ENCODE assay signal across 14 cellular contexts in the genomic region with DNA sequence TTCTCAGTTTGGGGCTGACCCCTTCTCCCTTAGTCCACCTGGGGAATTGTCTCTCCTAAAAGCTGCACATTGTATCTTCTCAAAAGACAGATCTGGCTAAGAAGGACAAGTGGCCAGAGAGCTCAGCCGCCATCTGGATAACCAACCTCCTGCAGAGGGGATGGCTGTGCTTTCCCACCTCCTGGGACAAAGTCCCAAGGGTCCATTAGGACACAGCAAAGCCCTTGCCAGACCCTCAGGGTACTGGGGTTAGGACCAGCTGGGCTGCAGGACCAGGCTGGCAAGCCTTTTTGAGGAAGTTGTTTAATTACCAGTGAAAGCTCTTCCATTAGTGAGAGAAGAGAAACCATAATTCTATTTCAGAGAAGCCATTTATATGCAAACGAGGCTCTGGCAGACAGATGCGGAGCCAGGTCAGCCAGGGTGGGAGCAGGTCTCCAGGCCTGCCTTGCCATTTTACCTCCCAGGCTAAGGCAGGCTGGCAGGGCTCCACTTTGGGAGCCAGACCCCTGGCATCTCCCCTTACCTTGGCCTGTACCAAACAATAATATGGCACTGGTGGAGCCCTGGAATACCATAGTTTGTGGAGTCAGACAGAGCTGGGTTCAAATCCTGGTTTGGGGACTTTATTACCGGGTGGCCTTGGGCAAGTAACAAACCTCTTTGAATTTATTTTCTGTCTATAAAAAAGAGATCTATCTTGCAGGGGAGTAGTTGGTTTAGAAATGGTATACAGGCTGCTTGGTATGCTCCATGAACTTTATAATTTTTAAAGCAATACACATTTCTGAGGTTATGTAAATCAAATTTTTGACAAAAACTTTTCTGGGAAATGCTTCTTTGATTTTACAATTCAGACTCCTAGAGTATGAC. TPM values are rescaled to one million over a fixed set of nuclear protein-coding genes. Genes with fewer than 3 reads are reported as not detected.
DNase-seq lines count a peak whose midpoint lies in the region; ATAC-seq and TF ChIP-seq lines count a peak whose summit lies in the region.
"Had no signal": no experiment of that assay in that cellular context is flagged by ENCODE, and none has a peak within 500 bp of the region (broad histone marks: within the 10 kb centered on the region; RNA-seq: fewer than 3 reads in every experiment).

No MANE protein-coding gene starts in this region.

- H3K36me3 ChIP-seq in osteoblast (ENCODE audit: insufficient read depth, low read length) = no peaks in the 10 kb centered on the region
- H3K36me3 ChIP-seq in upper lobe of left lung = peaks cover 0 to 5% (median under 1%) of the 10 kb centered on the region in 4 donors
- H3K36me3 ChIP-seq: adrenal gland had no signal

- WGBS in upper lobe of left lung, 2 donors = 72 to 84% methylated on average over 4 of the region's 4 CpGs

- H3K79me2 ChIP-seq in osteoblast (ENCODE audit: insufficient read depth, low read length) = no peaks in the 10 kb centered on the region

- H3K27me3 Mint-ChIP-seq in WTC11 (ENCODE audit: low read depth) = no peaks in the 10 kb centered on the region; the same call in 1 of the 2 replicates
- no peaks in the 10 kb centered on the region for H3K27me3 Mint-ChIP-seq in Calu3 (ENCODE audit: unreplicated experiment)

- H3K9me3 Mint-ChIP-seq in WTC11 (no peaks in the 10 kb centered on the region), Calu3 (ENCODE audit: low read depth, unreplicated experiment) (no peaks in the 10 kb centered on the region)

- TF ChIP-seq CTCF in WTC11 (IDR thresholded peaks at IDR 0.05) = no peak
- no peak for TF ChIP-seq CTCF in osteoblast (IDR thresholded peaks at IDR 0.05; ENCODE audit: extremely low read depth, low read depth, low read length)
- no peak for TF ChIP-seq CTCF in Calu3 (IDR thresholded peaks at IDR 0.05; ENCODE audit: unreplicated experiment)
- TF ChIP-seq CTCF in upper lobe of left lung (IDR thresholded peaks at IDR 0.05) = no peak

- peak; percentile 5; the same call in 1 of the 2 replicates for ATAC-seq in WTC11
- no peak for ATAC-seq in upper lobe of left lung (ENCODE audit: low FRiP score in 2 of 2)

- H4K20me1 ChIP-seq in osteoblast (ENCODE audit: insufficient read depth, low read length) = no peaks in the 10 kb centered on the region

- H3K4me1 ChIP-seq in osteoblast (ENCODE audit: insufficient read depth, low read length) (no peaks in the 10 kb centered on the region), upper lobe of left lung (peaks cover 15 to 34% (median 18%) of the 10 kb centered on the region in 4 donors)

- peak overlapping the region; percentile 29; the same call in 1 of the 2 replicates for H3K27ac Mint-ChIP-seq in WTC11
- no peak overlapping the region for H3K27ac Mint-ChIP-seq in Calu3 (ENCODE audit: unreplicated experiment)

- no peak for TF ChIP-seq EP300 in upper lobe of left lung (IDR thresholded peaks at IDR 0.05)

- no TSS peak for BruUV-seq in Calu3 (replicated peaks; lab: Mats Ljungman, UMichigan)

- H3K4me1 Mint-ChIP-seq in WTC11 (peaks cover 51% of the 10 kb centered on the region), Calu3 (ENCODE audit: low read depth, unreplicated experiment) (no peaks in the 10 kb centered on the region)

- H3K4me3 ChIP-seq in osteoblast (ENCODE audit: insufficient read depth, low read length) (no peak overlapping the region), upper lobe of left lung (no peak overlapping the region)
- H3K4me3 ChIP-seq: adrenal gland had no signal

- no peak for TF ChIP-seq POLR2A in upper lobe of left lung (IDR thresholded peaks at IDR 0.05)

- POLR2A ChIA-PET in WTC11 (lab: Charles Lee) = interaction anchor here (3.6 kb wide), 1 partner anchor 17 kb away, joined by 23 read pairs; a partner anchor contains a TSS

- intact Hi-C loops in Calu3 (cut with micrococcal nuclease; ENCODE audit: unreplicated experiment) = no loop called here

- H3K4me2 ChIP-seq in osteoblast (ENCODE audit: insufficient read depth, low read length) = no peak overlapping the region

- H3K9me3 ChIP-seq in osteoblast (ENCODE audit: low read depth, low read length) = no peaks in the 10 kb centered on the region
- H3K9me3 ChIP-seq in upper lobe of left lung = no peaks in the 10 kb centered on the region
- H3K9me3 ChIP-seq: adrenal gland had no signal

- H3K36me3 Mint-ChIP-seq in WTC11 (peaks cover 9% of the 10 kb centered on the region), Calu3 (ENCODE audit: insufficient read depth, unreplicated experiment) (peaks cover 5% of the 10 kb centered on the region)

- CTCF ChIA-PET in WTC11 (lab: Charles Lee) (interaction anchor here (1.0 to 2.6 kb wide), 4 partner anchors 10 to 52 kb away, joined by 5 to 13 read pairs (median 5); no protein-coding TSS in a partner anchor), Calu3 (lab: Charles Lee) (interaction anchor here (1.2 kb wide), 1 partner anchor 9 kb away, joined by 3 read pairs; no protein-coding TSS in a partner anchor)

- H3K4me3 Mint-ChIP-seq in WTC11 (no peak overlapping the region; the same call in 1 of the 2 replicates), Calu3 (ENCODE audit: low read depth, unreplicated experiment) (no peak overlapping the region)

- H3K27me3 ChIP-seq in osteoblast (ENCODE audit: insufficient read depth, low read length) (no peaks in the 10 kb centered on the region), upper lobe of left lung (no peaks in the 10 kb centered on the region)
- H3K27me3 ChIP-seq: adrenal gland had no signal

- H3K27ac ChIP-seq in osteoblast (ENCODE audit: low read depth, low read length) (no peak overlapping the region), upper lobe of left lung (peak overlapping the region in 2 of 4 donors; percentile 4 to 15)

- DNase-seq in NCI-H2081 (lab: John Stamatoyannopoulos, UW) (peak; percentile 18 to 32), NCI-H2081 treated with DMSO at 0.1 percent for 48 hours (lab: John Stamatoyannopoulos, UW) (no peak), NCI-H524 treated with DMSO at 0.1 percent for 48 hours (lab: John Stamatoyannopoulos, UW) (peak; percentile 91), WTC11 (ENCODE audit: low spot score) (no peak), osteoblast (ENCODE audit: insufficient read length, low spot score, missing footprints) (peak; percentile 57), AG20443 (ENCODE audit: low spot score) (no peak), Calu3 (no peak), upper lobe of left lung (no peak)
- DNase-seq: cortex of kidney; SHP77 treated with DMSO at 0.1 percent for 48 hours; stimulated activated CD8-positive, alpha-beta memory T cell treated with anti-CD3 and anti-CD28 coated beads, Interleukin-4, amount 100 ng/mL, for 48 hours; trophoblast cell had no signal

- no peak overlapping the region for H2AFZ ChIP-seq in osteoblast (ENCODE audit: low read length)

TF ChIP-seq in WTC11, 78 proteins besides CTCF, POLR2A, EP300 and RAD21:
- TF ChIP-seq GABPB1 (CRISPR knock-in tag; IDR thresholded peaks at IDR 0.05) (no peak), ZNF423 (CRISPR knock-in tag; IDR thresholded peaks at IDR 0.05) (0 out of 2 replicates have a peak, but pooled peaks have one; percentile 14), SOX15 (CRISPR knock-in tag; IDR thresholded peaks at IDR 0.05) (no peak)

RNA-seq across cellular contexts. Expression of a gene that starts 17.9 kb away (rescaled TPM):
- total RNA-seq in WTC11 (2021) (30.6 to 33.1 TPM (median 31.0 TPM) in 3 replicates), osteoblast (3.3 and 4.1 TPM in 2 replicates), Calu3 (2022) (6.0 and 7.3 TPM in 2 replicates), upper lobe of left lung (1 to 10 TPM; 1.4 to 8.0 (median 5.1) TPM)

RNA-seq across cellular contexts. Expression of a gene that starts 40.0 kb away (rescaled TPM):
- total RNA-seq in WTC11 (2021) (1.3 to 2.1 TPM (median 1.3 TPM) in 3 replicates), osteoblast (under 0.01 and 0.29 TPM in 2 replicates), Calu3 (2022) (1.2 and 1.4 TPM in 2 replicates), upper lobe of left lung (1,000 to 10,000 TPM in 1 of 6 donors, 100 to 1,000 TPM in 5; 215 to 1,314 (median 495) TPM)
- total RNA-seq: pulmonary artery endothelial cell had no signal

RNA-seq across cellular contexts. Expression of a gene that starts 40.2 kb away (rescaled TPM):
- total RNA-seq in WTC11 (2021) (0.09 to 0.62 TPM (median 0.50 TPM) in 3 replicates), osteoblast (0.29 and 0.36 TPM in 2 replicates), Calu3 (2022) (not detected in 2 replicates), upper lobe of left lung (100 to 1,000 TPM in 5 of 6 donors, 10 to 100 TPM in 1; 84.2 to 530 (median 181) TPM)
- total RNA-seq: pulmonary artery endothelial cell had no signal

RNA-seq across cellular contexts. Expression of a gene that starts 55.7 kb away (rescaled TPM):
- total RNA-seq in WTC11 (2021) (0.11 TPM in 1 of 3 replicates, not detected in the others), osteoblast (not detected in 2 replicates), Calu3 (2022) (0.34 TPM in 1 of 2 replicates, not detected in the other), upper lobe of left lung (under 1 TPM in 1 of 6 donors, not detected in 5; 0.13 TPM)
- total RNA-seq: pulmonary artery endothelial cell had no signal

RNA-seq across cellular contexts. Expression of a gene that starts 55.9 kb away (rescaled TPM):
- 0.13 to 0.27 TPM (median 0.14 TPM) in 3 replicates for total RNA-seq in WTC11 (2021)
- total RNA-seq in osteoblast = under 0.01 TPM in 1 of 2 replicates, not detected in the other
- 0.21 and 1.2 TPM in 2 replicates for total RNA-seq in Calu3 (2022)
- total RNA-seq in upper lobe of left lung = 10 to 100 TPM in 1 of 6 donors, 1 to 10 TPM in 5; 2.7 to 27.2 (median 6.7) TPM
- total RNA-seq: pulmonary artery endothelial cell had no signal

Comparison
In these comparisons a context has a peak if more than half of its experiments do, and no peak if none do; other contexts are left out.
1. DNase-seq: peak in NCI-H2081 (2 of 2), NCI-H524 treated with DMSO at 0.1 percent for 48 hours (single experiment) and osteoblast (single experiment); none in NCI-H2081 treated with DMSO at 0.1 percent for 48 hours (single experiment), WTC11 (single experiment), AG20443 (single experiment), Calu3 (single experiment) and upper lobe of left lung (0 of 2).
2. RNA of a gene that starts 40.0 kb away (total RNA-seq): 215 to 1,314 TPM in upper lobe of left lung; 1.3 to 2.1 TPM in WTC11, 1.2 to 1.4 TPM in Calu3 and under 0.01 to 0.29 TPM in osteoblast; every median in the first group is over 10 times any median in the second.
3. RNA of a gene that starts 40.2 kb away (total RNA-seq): 84.2 to 530 TPM in upper lobe of left lung; 0.29 to 0.36 TPM in osteoblast, not detected in Calu3 and 0.09 to 0.62 TPM in WTC11; every median in the first group is over 10 times any median in the second.